In genomic region chr17:45314761-45315549, GRCh38 we compare ENCODE assay signal across 8 cellular contexts. TPM values are rescaled to one million over a fixed set of nuclear protein-coding genes. Genes with fewer than 3 reads are reported as not detected.
DNase-seq lines count a peak whose midpoint lies in the region; ATAC-seq and TF ChIP-seq lines count a peak whose summit lies in the region.

No MANE protein-coding gene starts in this region.

- TF ChIP-seq CTCF in SK-N-SH (IDR thresholded peaks at IDR 0.05) = no peak
- TF ChIP-seq CTCF in fibroblast of pulmonary artery (IDR thresholded peaks at IDR 0.05; ENCODE audit: low read length, missing control alignments) = no peak

- no peak for ATAC-seq in activated T-cell treated with anti-CD3 and anti-CD28 coated beads, Interleukin-2, amount 50 U/mL, for 4 hours
- ATAC-seq in GM19035 (IDR thresholded peaks at IDR 0.05; ENCODE audit: unreplicated experiment) (no peak), HG03196 (IDR thresholded peaks at IDR 0.05; ENCODE audit: unreplicated experiment) (no peak), GM18870 (IDR thresholded peaks at IDR 0.05; ENCODE audit: unreplicated experiment) (no peak)

- peak overlapping the region; percentile 92 for H3K4me2 ChIP-seq in SK-N-SH

- H3K4me1 ChIP-seq in SK-N-SH (ENCODE audit: control insufficient read depth in 1 of 2, insufficient read depth in 2 of 2, low read depth in 1 of 2, low read length in 1 of 2) = peaks cover 54 to 62% of the 10 kb centered on the region in 2 experiments

- H3K4me3 ChIP-seq in SK-N-SH (ENCODE audit: low read depth in 2 of 2, low read length in 1 of 2) (peak overlapping the region; percentile 87 to 93), fibroblast of pulmonary artery (replicated peaks; ENCODE audit: low read depth, low read length) (peak overlapping the region; percentile 84)

- H3F3A ChIP-seq in SK-N-SH (replicated peaks; ENCODE audit: insufficient read depth) = peaks cover 30% of the 10 kb centered on the region

- no peaks in the 10 kb centered on the region for H3K27me3 ChIP-seq in SK-N-SH (ENCODE audit: insufficient read depth)

- no peak for TF ChIP-seq RAD21 in SK-N-SH (IDR thresholded peaks at IDR 0.05; ENCODE audit: low read length)

- no peaks in the 10 kb centered on the region for H3K9me2 ChIP-seq in SK-N-SH

- no peaks in the 10 kb centered on the region for H3K9me3 Mint-ChIP-seq in activated T-cell treated with anti-CD3 and anti-CD28 coated beads, Interleukin-2, amount 50 U/mL, for 4 hours

- POLR2A ChIA-PET in SK-N-SH (lab: Yijun Ruan, JAX) = interaction anchor here (1.2 kb wide), 1 partner anchor 26 kb away, joined by 3 read pairs; no protein-coding TSS in a partner anchor

- H3K36me3 Mint-ChIP-seq in activated T-cell treated with anti-CD3 and anti-CD28 coated beads, Interleukin-2, amount 50 U/mL, for 4 hours (ENCODE audit: insufficient read depth) = peaks cover 40% of the 10 kb centered on the region

- no peak for TF ChIP-seq EP300 in SK-N-SH (IDR thresholded peaks at IDR 0.05; ENCODE audit: borderline replicate concordance in 1 of 2, low read depth in 1 of 2, low read length in 1 of 2)

- H3K4me1 Mint-ChIP-seq in activated T-cell treated with anti-CD3 and anti-CD28 coated beads, Interleukin-2, amount 50 U/mL, for 4 hours (ENCODE audit: low read depth) = peaks cover 74% of the 10 kb centered on the region

- H3K79me2 ChIP-seq in SK-N-SH (ENCODE audit: insufficient read depth) = peaks cover 67% of the 10 kb centered on the region

- H3K27me3 Mint-ChIP-seq in activated T-cell treated with anti-CD3 and anti-CD28 coated beads, Interleukin-2, amount 50 U/mL, for 4 hours (ENCODE audit: low read depth) = no peaks in the 10 kb centered on the region

- CTCF ChIA-PET in SK-N-SH (lab: Yijun Ruan, JAX) = interaction anchor here (0.6 to 4.8 kb wide), 12 partner anchors 28 to 327 kb away, joined by 3 to 28 read pairs (median 5); no protein-coding TSS in a partner anchor

- no peak for DNase-seq in activated T-cell treated with anti-CD3 and anti-CD28 coated beads, Interleukin-2, amount 50 U/mL, for 4 hours
- DNase-seq in activated T-cell treated with anti-CD3 and anti-CD28 coated beads for 4 hours (no peak), SK-N-SH (no peak), fibroblast of pulmonary artery (ENCODE audit: low read depth) (no peak)
- peak; percentile 8 for DNase-seq in stimulated activated naive CD4-positive, alpha-beta T cell treated with Interleukin-2 at 50 U/mL for 16 hours (lab: John Stamatoyannopoulos, UW)

- 37% methylated on average over 11 of the region's 11 CpGs for WGBS in SK-N-SH (ENCODE audit: low lambda C conversion rate)

- H4K20me1 ChIP-seq in SK-N-SH (ENCODE audit: insufficient read depth) = peaks cover 62% of the 10 kb centered on the region

- H2AFZ ChIP-seq in SK-N-SH (ENCODE audit: low read depth) = no peak overlapping the region

- H3K36me3 ChIP-seq in SK-N-SH (replicated peaks in 1 of 2; ENCODE audit: control insufficient read depth in 1 of 2, insufficient read depth in 2 of 2, low read length in 1 of 2) = peaks cover 4 to 8% of the 10 kb centered on the region in 2 experiments

- peak overlapping the region; percentile 93 for H3K4me3 Mint-ChIP-seq in activated T-cell treated with anti-CD3 and anti-CD28 coated beads, Interleukin-2, amount 50 U/mL, for 4 hours

- no peaks in the 10 kb centered on the region for H3K9me3 ChIP-seq in SK-N-SH

- peak overlapping the region; percentile 88 for H3K9ac ChIP-seq in SK-N-SH

- peak overlapping the region; percentile 67 to 85 for H3K27ac ChIP-seq in SK-N-SH (ENCODE audit: low read depth in 2 of 2, low read length in 1 of 2)

TF ChIP-seq in SK-N-SH, 30 proteins besides CTCF, POLR2A, EP300 and RAD21:
- no peak for TF ChIP-seq RCOR1 (IDR thresholded peaks at IDR 0.05; ENCODE audit: low read length)
- TF ChIP-seq POLR2AphosphoS5 (IDR thresholded peaks at IDR 0.05; ENCODE audit: low read depth, low read length) = no peak
- no peak for TF ChIP-seq GABPA (IDR thresholded peaks at IDR 0.05; ENCODE audit: low read depth)
- TF ChIP-seq NRF1 (IDR thresholded peaks at IDR 0.05; ENCODE audit: low read depth, low read length) = no peak
- TF ChIP-seq MXI1 (IDR thresholded peaks at IDR 0.05; ENCODE audit: low read depth, low read length) = peak; percentile 48; the same call in 1 of the 2 replicates
- 0 out of 2 replicates have a peak, but pooled peaks have one; percentile 14 for TF ChIP-seq NFIC (IDR thresholded peaks at IDR 0.05; ENCODE audit: borderline replicate concordance)
- TF ChIP-seq SIN3A (IDR thresholded peaks at IDR 0.05; ENCODE audit: borderline replicate concordance, low read depth, low read length) = no peak
- TF ChIP-seq GATA2 (CRISPR knock-in tag; IDR thresholded peaks at IDR 0.05) = peak; percentile 48; the same call in 1 of the 2 replicates
- TF ChIP-seq RXRA (IDR thresholded peaks at IDR 0.05; ENCODE audit: borderline replicate concordance, low read depth) = no peak
- TF ChIP-seq, protein P1, sequence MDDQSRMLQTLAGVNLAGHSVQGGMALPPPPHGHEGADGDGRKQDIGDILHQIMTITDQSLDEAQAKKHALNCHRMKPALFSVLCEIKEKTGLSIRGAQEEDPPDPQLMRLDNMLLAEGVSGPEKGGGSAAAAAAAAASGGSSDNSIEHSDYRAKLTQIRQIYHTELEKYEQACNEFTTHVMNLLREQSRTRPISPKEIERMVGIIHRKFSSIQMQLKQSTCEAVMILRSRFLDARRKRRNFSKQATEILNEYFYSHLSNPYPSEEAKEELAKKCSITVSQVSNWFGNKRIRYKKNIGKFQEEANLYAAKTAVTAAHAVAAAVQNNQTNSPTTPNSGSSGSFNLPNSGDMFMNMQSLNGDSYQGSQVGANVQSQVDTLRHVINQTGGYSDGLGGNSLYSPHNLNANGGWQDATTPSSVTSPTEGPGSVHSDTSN (IDR thresholded peaks at IDR 0.05) = peak; percentile 18; the same call in 1 of the 2 replicates
- peak; percentile 60; the same call in 1 of the 2 replicates for TF ChIP-seq RFX5 (IDR thresholded peaks at IDR 0.05; ENCODE audit: low read length)
- TF ChIP-seq, protein P2, sequence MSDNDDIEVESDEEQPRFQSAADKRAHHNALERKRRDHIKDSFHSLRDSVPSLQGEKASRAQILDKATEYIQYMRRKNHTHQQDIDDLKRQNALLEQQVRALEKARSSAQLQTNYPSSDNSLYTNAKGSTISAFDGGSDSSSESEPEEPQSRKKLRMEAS (IDR thresholded peaks at IDR 0.05; ENCODE audit: low read depth) = 0 out of 2 replicates have a peak, but pooled peaks have one; percentile 3

RNA-seq across cellular contexts. Expression of gene MAP3K14, which starts 1.9 kb away (rescaled TPM):
- total RNA-seq in activated T-cell treated with anti-CD3 and anti-CD28 coated beads, Interleukin-2, amount 50 U/mL, for 4 hours = 10 to 100 TPM; 76.3 to 88.2 (median 85.8) TPM
- 11.9 and 13.7 TPM in 2 replicates for polyA plus RNA-seq in SK-N-SH (2012; rRNA removed)
- polyA plus RNA-seq in SK-N-SH (2012; cell fraction: cytosol; rRNA removed) = 4.4 and 7.2 TPM in 2 replicates
- 51.1 and 59.6 TPM in 2 replicates for polyA plus RNA-seq in SK-N-SH (2012; cell fraction: nucleus; rRNA removed)

RNA-seq across cellular contexts. Expression of gene SPATA32, which starts 53.1 kb away (rescaled TPM):
- total RNA-seq in activated T-cell treated with anti-CD3 and anti-CD28 coated beads, Interleukin-2, amount 50 U/mL, for 4 hours = under 1 TPM; 0.25 to 0.63 (median 0.27) TPM
- polyA plus RNA-seq in SK-N-SH (2012; rRNA removed) = 0.08 TPM in 1 of 2 replicates, not detected in the other
- polyA plus RNA-seq in SK-N-SH (2012; cell fraction: cytosol; rRNA removed) = not detected in 2 replicates
- 0.10 TPM in 1 of 2 replicates, not detected in the other for polyA plus RNA-seq in SK-N-SH (2012; cell fraction: nucleus; rRNA removed)
